ENCODE assay signal across 1 cellular context in genomic region chr2:99852376-99852934, GRCh38.
TF ChIP-seq lines count a peak whose summit lies in the region.

No MANE protein-coding gene starts in this region.

TF ChIP-seq in HepG2, 621 proteins besides CTCF, POLR2A, EP300 and RAD21 (continued from another document):
- TF ChIP-seq, protein P1, sequence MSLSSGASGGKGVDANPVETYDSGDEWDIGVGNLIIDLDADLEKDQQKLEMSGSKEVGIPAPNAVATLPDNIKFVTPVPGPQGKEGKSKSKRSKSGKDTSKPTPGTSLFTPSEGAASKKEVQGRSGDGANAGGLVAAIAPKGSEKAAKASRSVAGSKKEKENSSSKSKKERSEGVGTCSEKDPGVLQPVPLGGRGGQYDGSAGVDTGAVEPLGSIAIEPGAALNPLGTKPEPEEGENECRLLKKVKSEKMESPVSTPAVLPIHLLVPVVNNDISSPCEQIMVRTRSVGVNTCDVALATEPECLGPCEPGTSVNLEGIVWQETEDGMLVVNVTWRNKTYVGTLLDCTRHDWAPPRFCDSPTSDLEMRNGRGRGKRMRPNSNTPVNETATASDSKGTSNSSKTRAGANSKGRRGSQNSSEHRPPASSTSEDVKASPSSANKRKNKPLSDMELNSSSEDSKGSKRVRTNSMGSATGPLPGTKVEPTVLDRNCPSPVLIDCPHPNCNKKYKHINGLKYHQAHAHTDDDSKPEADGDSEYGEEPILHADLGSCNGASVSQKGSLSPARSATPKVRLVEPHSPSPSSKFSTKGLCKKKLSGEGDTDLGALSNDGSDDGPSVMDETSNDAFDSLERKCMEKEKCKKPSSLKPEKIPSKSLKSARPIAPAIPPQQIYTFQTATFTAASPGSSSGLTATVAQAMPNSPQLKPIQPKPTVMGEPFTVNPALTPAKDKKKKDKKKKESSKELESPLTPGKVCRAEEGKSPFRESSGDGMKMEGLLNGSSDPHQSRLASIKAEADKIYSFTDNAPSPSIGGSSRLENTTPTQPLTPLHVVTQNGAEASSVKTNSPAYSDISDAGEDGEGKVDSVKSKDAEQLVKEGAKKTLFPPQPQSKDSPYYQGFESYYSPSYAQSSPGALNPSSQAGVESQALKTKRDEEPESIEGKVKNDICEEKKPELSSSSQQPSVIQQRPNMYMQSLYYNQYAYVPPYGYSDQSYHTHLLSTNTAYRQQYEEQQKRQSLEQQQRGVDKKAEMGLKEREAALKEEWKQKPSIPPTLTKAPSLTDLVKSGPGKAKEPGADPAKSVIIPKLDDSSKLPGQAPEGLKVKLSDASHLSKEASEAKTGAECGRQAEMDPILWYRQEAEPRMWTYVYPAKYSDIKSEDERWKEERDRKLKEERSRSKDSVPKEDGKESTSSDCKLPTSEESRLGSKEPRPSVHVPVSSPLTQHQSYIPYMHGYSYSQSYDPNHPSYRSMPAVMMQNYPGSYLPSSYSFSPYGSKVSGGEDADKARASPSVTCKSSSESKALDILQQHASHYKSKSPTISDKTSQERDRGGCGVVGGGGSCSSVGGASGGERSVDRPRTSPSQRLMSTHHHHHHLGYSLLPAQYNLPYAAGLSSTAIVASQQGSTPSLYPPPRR (CRISPR knock-in tag; IDR thresholded peaks at IDR 0.05; ENCODE audit: borderline replicate concordance) = no peak
- TF ChIP-seq TOE1 (CRISPR knock-in tag; IDR thresholded peaks at IDR 0.05) (no peak), KMT2B (CRISPR knock-in tag; IDR thresholded peaks at IDR 0.05) (no peak)
